ENCODE assay signal across 7 cellular contexts in the genomic region with DNA sequence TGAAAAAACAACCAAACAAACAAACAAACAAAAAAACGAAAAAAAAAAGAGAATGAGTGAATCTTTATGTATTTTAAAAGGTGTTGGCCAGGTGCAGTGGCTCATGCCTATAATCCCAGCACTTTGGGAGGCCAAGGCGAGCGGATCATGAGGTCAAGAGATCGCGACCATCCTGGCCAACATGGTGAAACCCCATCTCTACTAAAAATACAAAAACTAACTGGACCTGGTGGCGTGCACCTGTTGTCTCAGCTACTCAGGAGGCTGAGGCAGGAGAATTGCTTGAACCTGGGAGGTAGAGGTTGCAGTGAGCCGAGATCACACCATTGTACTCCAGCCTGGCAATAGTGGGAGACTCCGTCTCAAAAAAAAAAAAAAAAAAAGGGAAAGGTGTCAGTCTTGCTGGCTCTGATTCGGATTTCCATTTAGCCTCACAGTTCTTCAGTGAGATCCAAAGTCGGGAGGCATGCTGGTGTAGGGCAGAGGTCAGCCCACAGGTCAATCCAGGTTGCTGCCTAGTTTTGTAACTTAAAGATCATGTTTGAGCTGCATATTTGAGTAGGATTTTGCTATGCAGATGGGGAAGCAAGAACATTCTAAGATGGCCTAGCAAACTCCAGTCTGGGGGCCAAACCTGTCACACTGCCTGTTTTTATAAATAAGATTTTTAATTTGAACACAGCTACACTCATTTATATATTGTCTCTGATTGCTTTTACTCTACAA.
DNase-seq lines count a peak whose midpoint lies in the region; TF ChIP-seq lines count a peak whose summit lies in the region.
"Not testable (repeated sequence)": the region's sequence is repeated elsewhere in the genome, so short reads cannot be mapped to it uniquely, and the experiment has no call there.

No MANE protein-coding gene starts in this region.

- H3K27ac ChIP-seq in RWPE1 (peak overlapping the region; percentile 94), colonic mucosa (peak overlapping the region; percentile 3), right atrium auricular region (peak overlapping the region; percentile 31 to 66), skin epidermis (peak overlapping the region in 15 of 21 experiments; percentile 14 to 81 (median 52))

- H3K27ac Mint-ChIP-seq in Calu3 (ENCODE audit: unreplicated experiment) (peak overlapping the region; percentile 71), neural crest cell (ENCODE audit: unreplicated experiment) (peak overlapping the region; percentile 40)
- peak overlapping the region; percentile 24 for H3K27ac Mint-ChIP-seq in activated naive CD4-positive, alpha-beta T cell treated with anti-CD3 and anti-CD28 coated beads, Interleukin-2, amount 10 ng/mL, durations not matched to agents 7 days and 5 days

- H3K9me3 Mint-ChIP-seq in Calu3 (ENCODE audit: low read depth, unreplicated experiment); activated naive CD4-positive, alpha-beta T cell treated with anti-CD3 and anti-CD28 coated beads, Interleukin-2, amount 10 ng/mL, durations not matched to agents 7 days and 5 days; neural crest cell: not testable (repeated sequence)

- H3K4me1 ChIP-seq in colonic mucosa, right atrium auricular region: not testable (repeated sequence)

- not testable (repeated sequence) for DNase-seq in Calu3; RWPE1 (ENCODE audit: low spot score); activated naive CD4-positive, alpha-beta T cell treated with anti-CD3 and anti-CD28 coated beads, Interleukin-2, amount 10 ng/mL, durations not matched to agents 7 days and 5 days; colonic mucosa; right atrium auricular region (ENCODE audit: low spot score); neural crest cell (ENCODE audit: low read depth, low spot score)

- not testable (repeated sequence) for BruUV-seq in Calu3 (replicated peaks; lab: Mats Ljungman, UMichigan)

- not testable (repeated sequence) for TF ChIP-seq CTCF in Calu3 (IDR thresholded peaks at IDR 0.05; ENCODE audit: unreplicated experiment); RWPE1 (conservative IDR thresholded peaks at IDR 0.05; ENCODE audit: low read depth); colonic mucosa (IDR thresholded peaks at IDR 0.05); right atrium auricular region (IDR thresholded peaks at IDR 0.05); neural crest cell (conservative IDR thresholded peaks at IDR 0.05)

- POLR2A ChIA-PET in RWPE1 (lab: Yijun Ruan, JAX; ENCODE audit: low non-redundant PET), result interaction anchor here (0.7 kb wide), 2 partner anchors 14 to 34 kb away, joined by 3 to 4 read pairs; no protein-coding TSS in a partner anchor

- H3K4me3 Mint-ChIP-seq in Calu3 (ENCODE audit: low read depth, unreplicated experiment); activated naive CD4-positive, alpha-beta T cell treated with anti-CD3 and anti-CD28 coated beads, Interleukin-2, amount 10 ng/mL, durations not matched to agents 7 days and 5 days; neural crest cell: not testable (repeated sequence)

- CTCF ChIA-PET in Calu3 (lab: Charles Lee), result interaction anchor here (0.8 kb wide), 1 partner anchor 12 kb away, joined by 3 read pairs; no protein-coding TSS in a partner anchor
- CTCF ChIA-PET in RWPE1 (lab: Yijun Ruan, JAX), result interaction anchor here (0.6 to 1.2 kb wide), 2 partner anchors 167 to 380 kb away, joined by 3 read pairs; no protein-coding TSS in a partner anchor
- CTCF ChIA-PET in activated naive CD4-positive, alpha-beta T cell treated with anti-CD3 and anti-CD28 coated beads, Interleukin-2, amount 10 ng/mL, durations not matched to agents 7 days and 5 days (lab: Charles Lee), result interaction anchor here (0.9 kb wide), 1 partner anchor 13 kb away, joined by 3 read pairs; no protein-coding TSS in a partner anchor

- H3K27me3 Mint-ChIP-seq in Calu3 (ENCODE audit: unreplicated experiment); neural crest cell (ENCODE audit: low read depth): not testable (repeated sequence)
- H3K27me3 Mint-ChIP-seq in activated naive CD4-positive, alpha-beta T cell treated with anti-CD3 and anti-CD28 coated beads, Interleukin-2, amount 10 ng/mL, durations not matched to agents 7 days and 5 days, result peaks cover 15% of the 10 kb centered on the region

- H3K27me3 ChIP-seq in colonic mucosa, right atrium auricular region: not testable (repeated sequence)

- H3K4me3 ChIP-seq in colonic mucosa, right atrium auricular region, skin epidermis: not testable (repeated sequence)

- not testable (repeated sequence) for H3K9me3 ChIP-seq in colonic mucosa, right atrium auricular region

- H3K4me1 Mint-ChIP-seq in Calu3 (ENCODE audit: low read depth, unreplicated experiment), result peaks cover 48% of the 10 kb centered on the region
- H3K4me1 Mint-ChIP-seq in activated naive CD4-positive, alpha-beta T cell treated with anti-CD3 and anti-CD28 coated beads, Interleukin-2, amount 10 ng/mL, durations not matched to agents 7 days and 5 days, result not testable (repeated sequence)
- H3K4me1 Mint-ChIP-seq in neural crest cell, result peaks cover 27% of the 10 kb centered on the region

- not testable (repeated sequence) for H3K36me3 Mint-ChIP-seq in Calu3 (ENCODE audit: insufficient read depth, unreplicated experiment); activated naive CD4-positive, alpha-beta T cell treated with anti-CD3 and anti-CD28 coated beads, Interleukin-2, amount 10 ng/mL, durations not matched to agents 7 days and 5 days; neural crest cell (ENCODE audit: low read depth)

- not testable (repeated sequence) for H3K36me3 ChIP-seq in colonic mucosa, right atrium auricular region

- intact Hi-C loops in Calu3 (cut with micrococcal nuclease; ENCODE audit: unreplicated experiment); colonic mucosa (cut with DNase I): not testable (repeated sequence)

- H3K9ac ChIP-seq in colonic mucosa (ENCODE audit: low read depth in 2 of 2, low read length in 2 of 2), result not testable (repeated sequence)

Comparison
In these comparisons a context has a peak if more than half of its experiments do, and no peak if none do; other contexts are left out.
1. H3K27ac ChIP-seq: peak in every context shown above with its lines; median percentile 94 in RWPE1; 52 in skin epidermis; 48 in right atrium auricular region; 3 in colonic mucosa.